In the genomic region with DNA sequence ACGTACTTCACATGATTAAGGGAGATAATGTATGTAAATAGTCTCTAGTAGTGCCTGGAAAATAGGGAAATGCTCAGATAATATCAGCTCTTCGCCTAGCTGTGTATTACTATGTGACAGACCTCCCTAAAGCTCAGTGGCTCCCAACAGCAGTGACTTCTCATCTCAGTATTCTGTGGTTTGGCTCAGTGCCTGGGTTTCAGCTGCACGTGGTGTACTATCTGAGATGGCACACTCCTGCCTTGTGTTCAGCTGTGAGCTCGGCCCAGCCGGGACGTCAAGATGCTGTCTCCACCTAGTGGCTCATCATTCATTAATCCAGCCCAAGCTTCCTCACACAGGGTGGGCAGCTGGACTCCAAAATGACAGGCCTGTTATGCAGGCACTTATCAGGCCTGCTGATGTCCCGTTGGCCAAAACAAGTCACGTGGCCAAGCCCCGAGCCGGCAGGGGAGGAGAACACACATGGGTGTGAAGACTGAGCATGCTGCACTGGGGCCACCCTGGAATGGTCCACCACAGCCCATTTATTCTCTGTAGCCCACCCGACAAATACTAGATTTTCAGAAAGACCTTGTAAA, we compare ENCODE assay signal across 8 cellular contexts. TPM values are rescaled to one million over a fixed set of nuclear protein-coding genes. Genes with fewer than 3 reads are reported as not detected.
A peak's percentile ranks its signal among the peaks of the same experiment; 100 is the strongest.
DNase-seq lines count a peak whose midpoint lies in the region; ATAC-seq and TF ChIP-seq lines count a peak whose summit lies in the region.

No MANE protein-coding gene starts in this region.

- in situ Hi-C loops in KBM-7 (cut with MboI; ENCODE audit: low pct_unique_long_range_greater_than_20kb, low sequenced_read_pairs) = no loop called here

- peak overlapping the region; percentile 78 for H3K27ac ChIP-seq in SK-N-MC
- no peak overlapping the region for H3K27ac ChIP-seq in vagina

- no peak overlapping the region for H3K9ac ChIP-seq in SK-N-MC (ENCODE audit: insufficient read length)

- no peaks in the 10 kb centered on the region for H3K27me3 ChIP-seq in vagina

- peaks cover 97% of the 10 kb centered on the region for H3K36me3 ChIP-seq in SK-N-MC (ENCODE audit: insufficient read depth, low read length)
- peaks cover 0 to 45% of the 10 kb centered on the region in 2 donors for H3K36me3 ChIP-seq in vagina

- H3K9me3 ChIP-seq in SK-N-MC (ENCODE audit: low read depth, low read length) (no peaks in the 10 kb centered on the region), vagina (no peaks in the 10 kb centered on the region)

- intact Hi-C loops in vagina (cut with DNase I) = no loop called here

- peaks cover 10% of the 10 kb centered on the region for H3K4me1 ChIP-seq in vagina

- peak; percentile 94 for ATAC-seq in GM21717 (IDR thresholded peaks at IDR 0.05; ENCODE audit: unreplicated experiment)

- peak in 2 of 3 experiments; percentile 50 to 63 for TF ChIP-seq CTCF in vagina (IDR thresholded peaks at IDR 0.05)

- no peak for TF ChIP-seq POLR2A in vagina (IDR thresholded peaks at IDR 0.05)

- H3K4me3 ChIP-seq in SK-N-MC = no peak overlapping the region
- no peak overlapping the region for H3K4me3 ChIP-seq in vagina

- DNase-seq in Daoy (ENCODE audit: low read depth) = peak; percentile 98
- DNase-seq in KBM-7 = peak; percentile 98
- peak; percentile 92 for DNase-seq in SK-N-MC (ENCODE audit: low read depth, low spot score)
- DNase-seq in activated naive CD4-positive, alpha-beta T cell treated with Interleukin-2 at 50 U/mL for 16 hours = peak; percentile 85
- peak; percentile 93 for DNase-seq in globus pallidus (ENCODE audit: low spot score)
- DNase-seq in pulmonary artery endothelial cell (ENCODE audit: low read depth, low spot score) = peak; percentile 91
- peak in 1 of 2 donors; percentile 96 for DNase-seq in vagina (ENCODE audit: extremely low spot score in 2 of 2)

RNA-seq across cellular contexts. Expression of gene SLFNL1, which starts 17.8 kb away (rescaled TPM):
- total RNA-seq in Daoy (2014; rRNA removed; shearing (Covaris generic)) = not detected in 2 replicates
- total RNA-seq in pulmonary artery endothelial cell (0.20 and 0.28 TPM in 2 replicates), vagina (1.2 TPM)

RNA-seq across cellular contexts. Expression of gene CTPS1, which starts 24.2 kb away (rescaled TPM):
- total RNA-seq in Daoy (2014; rRNA removed; shearing (Covaris generic)) = 60.7 and 71.6 TPM in 2 replicates
- total RNA-seq in pulmonary artery endothelial cell = 42.6 and 49.1 TPM in 2 replicates
- total RNA-seq in vagina = 31.2 TPM
